Comparison of ENCODE assay signal across 2 cellular contexts in genomic region chr1:31396633-31397351, GRCh38.
TF ChIP-seq lines count a peak whose summit lies in the region.

No MANE protein-coding gene starts in this region.

TF ChIP-seq in K562, 482 proteins besides CTCF, POLR2A, EP300 and RAD21:
- TF ChIP-seq DIDO1 (tag; IDR thresholded peaks at IDR 0.05; ENCODE audit: low read depth) (no peak), CTCFL (IDR thresholded peaks at IDR 0.05; ENCODE audit: borderline replicate concordance, insufficient read depth, low read depth, low read length, poor library complexity, severe bottlenecking) (peak; percentile 47), PCBP1 (IDR thresholded peaks at IDR 0.05; ENCODE audit: low read depth, low read length, poor library complexity, severe bottlenecking) (no peak), SLC30A9 (CRISPR knock-in tag; IDR thresholded peaks at IDR 0.05) (no peak), TBL1XR1 (IDR thresholded peaks at IDR 0.05; ENCODE audit: low read length in 2 of 2) (no peak), ADNP (tag; IDR thresholded peaks at IDR 0.05) (0 out of 2 replicates have a peak, but pooled peaks have one; percentile 33), POLR3G (IDR thresholded peaks at IDR 0.05; ENCODE audit: extremely low read depth, insufficient read length, insufficient replicate concordance) (no peak), BRF2 (IDR thresholded peaks at IDR 0.05; ENCODE audit: borderline replicate concordance, insufficient read depth, insufficient read length) (no peak), DEAF1 (CRISPR knock-in tag; IDR thresholded peaks at IDR 0.05) (peak; percentile 56; the same call in 1 of the 2 replicates), ARID2 (IDR thresholded peaks at IDR 0.05) (peak; percentile 53; the same call in 1 of the 2 replicates), RCOR1 (IDR thresholded peaks at IDR 0.05; ENCODE audit: borderline replicate concordance in 1 of 2, low read depth in 2 of 2, low read length in 2 of 2) (peak in 1 of 2 experiments; percentile 54; a peak in 1 of 4 replicates), KDM1A (IDR thresholded peaks at IDR 0.05) (0 out of 4 replicates have a peak, but pooled peaks of 1 of the 2 experiments have one; percentile 35), SMC3 (conservative IDR thresholded peaks at IDR 0.05; ENCODE audit: insufficient read depth, low read depth, low read length) (peak; percentile 65), ZKSCAN1 (IDR thresholded peaks at IDR 0.05; ENCODE audit: low read depth, low read length) (peak; percentile 100)

TF ChIP-seq in HEK293T, 16 proteins besides CTCF, POLR2A, EP300 and RAD21:
- TF ChIP-seq ELF4 (IDR thresholded peaks at IDR 0.05) (no peak), ZNF384 (IDR thresholded peaks at IDR 0.05) (no peak), FOXM1 (IDR thresholded peaks at IDR 0.05; ENCODE audit: borderline replicate concordance) (no peak), SP1 (IDR thresholded peaks at IDR 0.05) (no peak), TARDBP (IDR thresholded peaks at IDR 0.05) (no peak), L3MBTL2 (conservative IDR thresholded peaks at IDR 0.05) (no peak), PKNOX1 (IDR thresholded peaks at IDR 0.05) (no peak), CTBP1 (IDR thresholded peaks at IDR 0.05; ENCODE audit: borderline replicate concordance) (no peak), FOXA1 (IDR thresholded peaks at IDR 0.05) (no peak), ARNT (IDR thresholded peaks at IDR 0.05) (no peak), LEF1 (IDR thresholded peaks at IDR 0.05; ENCODE audit: borderline replicate concordance) (no peak), SUZ12 (IDR thresholded peaks at IDR 0.05) (no peak), BHLHE40 (IDR thresholded peaks at IDR 0.05; ENCODE audit: borderline replicate concordance) (no peak), NFRKB (IDR thresholded peaks at IDR 0.05) (no peak), FOXK2 (IDR thresholded peaks at IDR 0.05) (no peak), HDGF (IDR thresholded peaks at IDR 0.05; ENCODE audit: borderline replicate concordance) (no peak)
